In the genomic region with DNA sequence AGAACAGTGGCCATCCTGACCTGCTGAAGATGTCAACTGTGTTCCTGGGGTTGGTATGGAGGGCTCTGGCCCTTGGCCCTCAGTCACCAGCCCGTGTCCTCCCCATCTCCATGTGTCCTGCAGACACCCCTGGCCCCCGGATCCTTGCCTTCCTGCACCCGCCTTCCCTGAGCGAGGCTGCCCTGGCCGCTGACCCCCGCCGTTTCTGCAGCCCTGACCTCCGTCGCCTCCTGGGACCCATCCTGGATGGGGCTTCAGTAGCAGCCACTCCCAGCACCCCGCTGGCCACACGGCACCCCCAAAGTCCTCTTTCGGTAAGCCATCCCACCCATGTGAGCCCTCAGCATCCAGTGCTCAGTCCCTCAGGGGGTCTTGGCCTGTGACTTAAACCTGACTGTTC, we compare ENCODE assay signal across 27 cellular contexts. TPM values are rescaled to one million over a fixed set of nuclear protein-coding genes. Genes with fewer than 3 reads are reported as not detected.
A peak's percentile ranks its signal among the peaks of the same experiment; 100 is the strongest.
DNase-seq lines count a peak whose midpoint lies in the region; ATAC-seq and TF ChIP-seq lines count a peak whose summit lies in the region.
"Had no signal": no experiment of that assay in that cellular context is flagged by ENCODE, and none has a peak within 500 bp of the region (broad histone marks: within the 10 kb centered on the region; RNA-seq: fewer than 3 reads in every experiment).

No MANE protein-coding gene starts in this region.

- no peak overlapping the region for H4K8ac ChIP-seq in neuronal stem cell (ENCODE audit: low read depth, low read length)

- no peak overlapping the region for H3K4me2 ChIP-seq in neuronal stem cell (ENCODE audit: insufficient read depth, low read length, poor library complexity, severe bottlenecking)
- H3K4me2 ChIP-seq: BLaER1 had no signal

- H3K14ac ChIP-seq in neuronal stem cell (ENCODE audit: low read length), result peak overlapping the region; percentile 95

- TF ChIP-seq CTCF in left ventricle myocardium inferior (IDR thresholded peaks at IDR 0.05; ENCODE audit: borderline replicate concordance), result no peak
- TF ChIP-seq CTCF in esophagus squamous epithelium (IDR thresholded peaks at IDR 0.05), result no peak

- H3K9me3 ChIP-seq in right cardiac atrium (ENCODE audit: control insufficient read depth, low read length), result no peaks in the 10 kb centered on the region
- H3K9me3 ChIP-seq in left ventricle myocardium inferior (replicated peaks), result peaks cover 7% of the 10 kb centered on the region
- peaks cover 11 to 12% of the 10 kb centered on the region in 2 donors for H3K9me3 ChIP-seq in neuronal stem cell (replicated peaks in 1 of 2; ENCODE audit: control insufficient read depth in 2 of 2, insufficient read depth in 1 of 2, low read depth in 1 of 2, low read length in 2 of 2)
- peaks cover 0 to 9% (median 3%) of the 10 kb centered on the region in 3 donors for H3K9me3 ChIP-seq in esophagus squamous epithelium
- H3K9me3 ChIP-seq: BE2C had no signal

- ATAC-seq in right cardiac atrium, result peak; percentile 6 to 22
- no peak for ATAC-seq in GM21576 (IDR thresholded peaks at IDR 0.05; ENCODE audit: unreplicated experiment)
- ATAC-seq: GM12878 had no signal

- peak overlapping the region; percentile 19 for H3K23ac ChIP-seq in neuronal stem cell (ENCODE audit: low read depth, low read length, poor library complexity)

- H2BK15ac ChIP-seq in neuronal stem cell (ENCODE audit: low read length), result no peak overlapping the region

- intact Hi-C loops in right cardiac atrium (cut with DNase I), result no loop called here
- intact Hi-C loops in left ventricle myocardium inferior (cut with micrococcal nuclease), result no loop called here
- intact Hi-C loops in esophagus squamous epithelium (cut with DNase I), result no loop called here

- H3K18ac ChIP-seq in neuronal stem cell (ENCODE audit: low read length), result peak overlapping the region; percentile 45

- no peak for DNase-seq in right cardiac atrium
- DNase-seq in left ventricle myocardium inferior, result no peak
- peak; percentile 3 for DNase-seq in iPS-NIHi7 (ENCODE audit: extremely low spot score)
- DNase-seq in neuronal stem cell (ENCODE audit: low spot score), result no peak
- no peak for DNase-seq in ureter (ENCODE audit: low spot score)
- DNase-seq in esophagus squamous epithelium (lab: John Stamatoyannopoulos, UW), result no peak
- DNase-seq: 8988T; ACHN; BE2C; C1 segment of cervical spinal cord; CD4-positive, alpha-beta memory T cell; CD4-positive, CD25-positive, alpha-beta regulatory T cell; CD8-positive, alpha-beta memory T cell; COR-L47; DMS 273 treated with DMSO at 0.1 percent for 48 hours; DMS153; DMS53; DMS79; DND-41; EL; GDM1 had no signal

- 93% methylated on average over 12 of the region's 12 CpGs for WGBS in right cardiac atrium
- WGBS in neuronal stem cell (ENCODE audit: extremely low coverage in 2 of 2, insufficient read length in 2 of 2, insufficient replicate concordance in 1 of 2), 2 donors, result no CpG with 5 or more reads among the region's 12 CpGs
- WGBS in esophagus squamous epithelium, 2 donors, result 89 to 91% methylated on average over 12 of the region's 12 CpGs

- peaks cover 100% of the 10 kb centered on the region for H3K36me3 ChIP-seq in left ventricle myocardium inferior
- peaks cover 0 to 19% of the 10 kb centered on the region in 2 donors for H3K36me3 ChIP-seq in neuronal stem cell (replicated peaks in 1 of 2; ENCODE audit: control insufficient read depth in 2 of 2, insufficient read depth in 2 of 2, low read length in 2 of 2)
- peaks cover 0 to 88% (median 0%) of the 10 kb centered on the region in 3 donors for H3K36me3 ChIP-seq in esophagus squamous epithelium
- H3K36me3 ChIP-seq: BE2C, BLaER1 had no signal

- H2BK120ac ChIP-seq in neuronal stem cell (ENCODE audit: low read depth, low read length), result no peak overlapping the region

- H4K91ac ChIP-seq in neuronal stem cell (ENCODE audit: low read depth, low read length, poor library complexity), result no peak overlapping the region

- no peak overlapping the region for H2BK12ac ChIP-seq in neuronal stem cell (ENCODE audit: low read length)

- no peak for TF ChIP-seq POLR2A in esophagus squamous epithelium (IDR thresholded peaks at IDR 0.05)

- no peak overlapping the region for H3K4ac ChIP-seq in neuronal stem cell (ENCODE audit: low read length)

- H3K27ac ChIP-seq in right cardiac atrium (ENCODE audit: low read length) (no peak overlapping the region), left ventricle myocardium inferior (replicated peaks) (no peak overlapping the region), neuronal stem cell (replicated peaks; ENCODE audit: low read length) (no peak overlapping the region), esophagus squamous epithelium (no peak overlapping the region)
- H3K27ac ChIP-seq: BLaER1 had no signal

- no peak overlapping the region for H3K9ac ChIP-seq in neuronal stem cell (ENCODE audit: low read depth, low read length, poor library complexity)
- H3K9ac ChIP-seq: BLaER1 had no signal

- no peaks in the 10 kb centered on the region for H3K79me1 ChIP-seq in neuronal stem cell (ENCODE audit: low read depth, low read length)

- no peaks in the 10 kb centered on the region for H3K4me1 ChIP-seq in right cardiac atrium (ENCODE audit: control insufficient read depth, insufficient read depth, low read length)
- no peaks in the 10 kb centered on the region for H3K4me1 ChIP-seq in left ventricle myocardium inferior
- no peaks in the 10 kb centered on the region for H3K4me1 ChIP-seq in neuronal stem cell (ENCODE audit: control insufficient read depth in 2 of 2, insufficient read depth in 1 of 2, low read depth in 1 of 2, low read length in 2 of 2)
- H3K4me1 ChIP-seq in esophagus squamous epithelium, result no peaks in the 10 kb centered on the region
- H3K4me1 ChIP-seq: BE2C, BLaER1 had no signal

- no peak overlapping the region for H2AFZ ChIP-seq in neuronal stem cell (ENCODE audit: low read length)

- no peak overlapping the region for H2BK5ac ChIP-seq in neuronal stem cell (ENCODE audit: low read length)

- H3K4me3 ChIP-seq in right cardiac atrium (ENCODE audit: low read length), result no peak overlapping the region
- no peak overlapping the region for H3K4me3 ChIP-seq in left ventricle myocardium inferior
- peak overlapping the region in 1 of 2 donors; percentile 54 for H3K4me3 ChIP-seq in neuronal stem cell (ENCODE audit: low read length in 2 of 2)
- no peak overlapping the region for H3K4me3 ChIP-seq in esophagus squamous epithelium
- H3K4me3 ChIP-seq: BLaER1, GM12878 had no signal

- H3K27me3 ChIP-seq in right cardiac atrium (ENCODE audit: control insufficient read depth, insufficient read depth) (no peaks in the 10 kb centered on the region), left ventricle myocardium inferior (ENCODE audit: low read depth) (no peaks in the 10 kb centered on the region), neuronal stem cell (ENCODE audit: control insufficient read depth in 3 of 3, insufficient read depth in 3 of 3, low read depth in 1 of 3, low read length in 3 of 3) (no peaks in the 10 kb centered on the region), esophagus squamous epithelium (no peaks in the 10 kb centered on the region)
- H3K27me3 ChIP-seq: BE2C, BLaER1 had no signal

- no peak overlapping the region for H2AK5ac ChIP-seq in neuronal stem cell (ENCODE audit: low read depth, low read length)

RNA-seq across cellular contexts. Expression of a gene that starts 24.8 kb away (rescaled TPM):
- total RNA-seq in right cardiac atrium (100 to 1,000 TPM in 1 of 4 donors, 10 to 100 TPM in 3; 60.0 to 132 (median 90.8) TPM), left ventricle myocardium inferior (87.7 TPM), ureter (108 TPM), esophagus squamous epithelium (10 to 100 TPM in 1 of 4 donors, 1 to 10 TPM in 3; 3.8 to 52.8 (median 6.2) TPM)
- polyA plus RNA-seq in right cardiac atrium, result 94.7 TPM
- polyA plus RNA-seq in neuronal stem cell (2013, experiment 1 of 2), result 26.2 TPM
- polyA plus RNA-seq in neuronal stem cell (2013, experiment 2 of 2), result 28.6 TPM
- total RNA-seq: CD4-positive, alpha-beta memory T cell; CD4-positive, CD25-positive, alpha-beta regulatory T cell; CD8-positive, alpha-beta memory T cell; Daoy; G401 had no signal
- polyA plus RNA-seq: CD14-positive monocyte; CD4-positive, alpha-beta memory T cell; CD4-positive, CD25-positive, alpha-beta regulatory T cell; CD8-positive, alpha-beta memory T cell had no signal

RNA-seq across cellular contexts. Expression of a gene that starts 25.2 kb away (rescaled TPM):
- total RNA-seq in right cardiac atrium (10 to 100 TPM; 62.4 to 74.1 (median 64.7) TPM), left ventricle myocardium inferior (70.8 TPM), ureter (91.3 TPM), esophagus squamous epithelium (10 to 100 TPM; 33.8 to 51.3 (median 43.2) TPM)
- 62.7 TPM for polyA plus RNA-seq in right cardiac atrium
- 79.2 TPM for polyA plus RNA-seq in neuronal stem cell (2013, experiment 1 of 2)
- 78.7 TPM for polyA plus RNA-seq in neuronal stem cell (2013, experiment 2 of 2)
